In genomic region chr19:2049741-2050348, GRCh38 we compare ENCODE assay signal across 8 cellular contexts. TPM values are rescaled to one million over a fixed set of nuclear protein-coding genes. Genes with fewer than 3 reads are reported as not detected.
DNase-seq lines count a peak whose midpoint lies in the region; ATAC-seq and TF ChIP-seq lines count a peak whose summit lies in the region.

No MANE protein-coding gene starts in this region.

- DNase-seq in T-helper 9 cell (peak; percentile 46), cardiac fibroblast (ENCODE audit: low read depth in 2 of 2) (peak; percentile 79 to 83), inferior parietal cortex (ENCODE audit: extremely low spot score) (peak; percentile 64)

- ATAC-seq in GM18873 (IDR thresholded peaks at IDR 0.05; ENCODE audit: low FRiP score, unreplicated experiment) (peak; percentile 3), HG03460 (IDR thresholded peaks at IDR 0.05; ENCODE audit: unreplicated experiment) (no peak)

- H3K27me3 ChIP-seq in ACC112 (ENCODE audit: insufficient read depth, low read length) (no peaks in the 10 kb centered on the region), Loucy (ENCODE audit: insufficient read depth, low read length, poor library complexity, severe bottlenecking) (no peaks in the 10 kb centered on the region), skeletal muscle satellite cell (ENCODE audit: control insufficient read depth, insufficient read depth, low read length) (no peaks in the 10 kb centered on the region)

- peak overlapping the region; percentile 97 for H3K4me3 ChIP-seq in ACC112 (ENCODE audit: low read depth, low read length)
- H3K4me3 ChIP-seq in Loucy (ENCODE audit: low read length, poor library complexity, severe bottlenecking) = peak overlapping the region; percentile 79
- peak overlapping the region; percentile 96 for H3K4me3 ChIP-seq in cardiac fibroblast (replicated peaks in 1 of 2; ENCODE audit: low read depth in 2 of 2, low read length in 2 of 2)
- H3K4me3 ChIP-seq in skeletal muscle satellite cell (ENCODE audit: low read length) = peak overlapping the region; percentile 97

- TF ChIP-seq CTCF in Loucy (conservative IDR thresholded peaks at IDR 0.05; ENCODE audit: low read length) = no peak
- TF ChIP-seq CTCF in cardiac fibroblast (IDR thresholded peaks at IDR 0.05; ENCODE audit: low read depth, low read length) = no peak

- H3K4me2 ChIP-seq in Loucy (ENCODE audit: low read depth, low read length, poor library complexity, severe bottlenecking) (peak overlapping the region; percentile 85), skeletal muscle satellite cell (ENCODE audit: low read length) (peak overlapping the region; percentile 100)

- peak overlapping the region; percentile 48 for H3K27ac ChIP-seq in ACC112 (ENCODE audit: low read depth, low read length)

- H2AFZ ChIP-seq in ACC112 (ENCODE audit: low read length, unreplicated experiment) (no peak overlapping the region), Loucy (ENCODE audit: low read length) (no peak overlapping the region)

- H3F3A ChIP-seq in Loucy (ENCODE audit: low read depth) = 0 out of 2 replicates have a peak, but pooled peaks cover 2% of the 10 kb centered on the region

- no peaks in the 10 kb centered on the region for H3K36me3 ChIP-seq in ACC112 (ENCODE audit: insufficient read depth, low read length)
- H3K36me3 ChIP-seq in Loucy (ENCODE audit: insufficient read depth, low read length) = no peaks in the 10 kb centered on the region
- peaks cover 23% of the 10 kb centered on the region for H3K36me3 ChIP-seq in skeletal muscle satellite cell (ENCODE audit: insufficient read depth, low read length)

- H3K9me3 ChIP-seq in Loucy (ENCODE audit: insufficient read depth, low read depth, low read length) = no peaks in the 10 kb centered on the region
- H3K9me3 ChIP-seq in skeletal muscle satellite cell (replicated peaks; ENCODE audit: low read length) = no peaks in the 10 kb centered on the region

- peaks cover 35% of the 10 kb centered on the region for H3K79me2 ChIP-seq in ACC112 (ENCODE audit: control insufficient read depth, insufficient read depth, low read length, unreplicated experiment)
- H3K79me2 ChIP-seq in Loucy (ENCODE audit: insufficient read depth, low read length) = peaks cover 67% of the 10 kb centered on the region

- peak overlapping the region; percentile 84 for H3K9ac ChIP-seq in Loucy (ENCODE audit: low read depth, low read length, poor library complexity, severe bottlenecking)
- peak overlapping the region; percentile 87 for H3K9ac ChIP-seq in skeletal muscle satellite cell (ENCODE audit: low read depth, low read length)

- H3K4me1 ChIP-seq in ACC112 (ENCODE audit: control insufficient read depth, insufficient read depth, low read length, unreplicated experiment) = peaks cover 40% of the 10 kb centered on the region
- peaks cover 51% of the 10 kb centered on the region for H3K4me1 ChIP-seq in Loucy (ENCODE audit: insufficient read depth, low read length, poor library complexity, severe bottlenecking)
- peaks cover 37% of the 10 kb centered on the region for H3K4me1 ChIP-seq in skeletal muscle satellite cell (ENCODE audit: control insufficient read depth, insufficient read depth, low read length)

- H3K9me2 ChIP-seq in Loucy (replicated peaks; ENCODE audit: low read depth, low read length) = no peaks in the 10 kb centered on the region

- peaks cover 59% of the 10 kb centered on the region for H4K20me1 ChIP-seq in Loucy (ENCODE audit: insufficient read depth, low read length, poor library complexity, severe bottlenecking)

RNA-seq across cellular contexts. Expression of gene MKNK2, which starts 1.2 kb away (rescaled TPM):
- total RNA-seq in skeletal muscle satellite cell (2012; rRNA removed) = 58.8 and 84.7 TPM in 2 replicates

RNA-seq across cellular contexts. Expression of gene BTBD2, which starts 34.3 kb away (rescaled TPM):
- total RNA-seq in skeletal muscle satellite cell (2012; rRNA removed) = 58.6 and 59.8 TPM in 2 replicates

RNA-seq across cellular contexts. Expression of gene MOB3A, which starts 46.3 kb away (rescaled TPM):
- 56.0 and 59.8 TPM in 2 replicates for total RNA-seq in skeletal muscle satellite cell (2012; rRNA removed)

RNA-seq across cellular contexts. Expression of gene IZUMO4, which starts 46.9 kb away (rescaled TPM):
- total RNA-seq in skeletal muscle satellite cell (2012; rRNA removed) = 2.3 and 3.3 TPM in 2 replicates
